Comparison of ENCODE assay signal across 8 cellular contexts in the genomic region with DNA sequence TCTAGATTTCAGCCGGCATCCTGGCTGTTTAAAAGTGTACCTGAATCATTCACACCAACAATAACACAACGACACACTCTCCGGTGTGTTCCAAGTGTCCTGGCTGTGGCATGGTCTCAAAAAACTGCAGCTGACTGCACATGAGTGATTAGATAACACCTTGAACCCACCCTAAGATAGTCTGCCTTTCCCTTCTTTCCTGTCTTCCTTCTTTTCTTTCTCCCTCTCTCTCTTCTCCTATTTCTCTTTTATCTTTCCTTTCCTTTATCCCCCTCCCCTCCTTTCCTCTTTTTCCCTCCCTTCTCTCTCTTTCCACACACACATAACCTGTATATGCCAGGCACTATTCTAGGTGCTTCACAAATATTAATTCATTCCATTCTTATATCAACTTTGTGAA. TPM values are rescaled to one million over a fixed set of nuclear protein-coding genes. Genes with fewer than 3 reads are reported as not detected.
DNase-seq lines count a peak whose midpoint lies in the region; ATAC-seq lines count a peak whose summit lies in the region.

No MANE protein-coding gene starts in this region.

- no peaks in the 10 kb centered on the region for H3K27me3 Mint-ChIP-seq in stimulated activated naive CD8-positive, alpha-beta T cell treated with anti-CD3 and anti-CD28 coated beads, Interleukin-15, Interleukin-2, amounts not matched to agents 100 ng/mL and 50 ng/mL, for 24 hours
- H3K27me3 Mint-ChIP-seq in activated naive CD8-positive, alpha-beta T cell treated with anti-CD3 and anti-CD28 coated beads, Interleukin-2, amount 10 ng/mL, durations not matched to agents 7 days and 5 days = peaks cover 6% of the 10 kb centered on the region
- no peaks in the 10 kb centered on the region for H3K27me3 Mint-ChIP-seq in naive B cell

- no peaks in the 10 kb centered on the region for H3K9me3 Mint-ChIP-seq in stimulated activated naive CD8-positive, alpha-beta T cell treated with anti-CD3 and anti-CD28 coated beads, Interleukin-15, Interleukin-2, amounts not matched to agents 100 ng/mL and 50 ng/mL, for 24 hours
- no peaks in the 10 kb centered on the region for H3K9me3 Mint-ChIP-seq in activated naive CD8-positive, alpha-beta T cell treated with anti-CD3 and anti-CD28 coated beads, Interleukin-2, amount 10 ng/mL, durations not matched to agents 7 days and 5 days
- H3K9me3 Mint-ChIP-seq in naive B cell = no peaks in the 10 kb centered on the region

- POLR2A ChIA-PET in activated naive CD8-positive, alpha-beta T cell treated with anti-CD3 and anti-CD28 coated beads, Interleukin-2, amount 10 ng/mL, durations not matched to agents 7 days and 5 days (lab: Charles Lee) = interaction anchor here (0.6 to 0.7 kb wide), 2 partner anchors 9 to 92 kb away, joined by 3 read pairs; a partner anchor contains a TSS

- DNase-seq in stimulated activated naive CD8-positive, alpha-beta T cell treated with anti-CD3 and anti-CD28 coated beads, Interleukin-15, Interleukin-2, amounts not matched to agents 100 U/mL and 50 U/mL, for 24 hours = no peak
- DNase-seq in activated naive CD8-positive, alpha-beta T cell treated with anti-CD3 and anti-CD28 coated beads, Interleukin-2, amount 10 ng/mL, durations not matched to agents 7 days and 5 days = no peak
- no peak for DNase-seq in naive B cell
- no peak for DNase-seq in stimulated activated CD4-positive, alpha-beta T cell treated with anti-CD3 and anti-CD28 coated beads, Interleukin-12 subunit alpha, Interleukin-12 subunit beta, amount 100 ng/mL, for 4 hours
- no peak for DNase-seq in NCI-H748 (lab: John Stamatoyannopoulos, UW; ENCODE audit: unreplicated experiment)
- no peak for DNase-seq in activated CD4-positive, CD25-positive, alpha-beta regulatory T cell (lab: John Stamatoyannopoulos, UW)

- peaks cover 26% of the 10 kb centered on the region for H3K4me1 Mint-ChIP-seq in stimulated activated naive CD8-positive, alpha-beta T cell treated with anti-CD3 and anti-CD28 coated beads, Interleukin-15, Interleukin-2, amounts not matched to agents 100 ng/mL and 50 ng/mL, for 24 hours (ENCODE audit: low read depth)
- H3K4me1 Mint-ChIP-seq in activated naive CD8-positive, alpha-beta T cell treated with anti-CD3 and anti-CD28 coated beads, Interleukin-2, amount 10 ng/mL, durations not matched to agents 7 days and 5 days = peaks cover 24% of the 10 kb centered on the region
- H3K4me1 Mint-ChIP-seq in naive B cell = peaks cover 14 to 21% (median 16%) of the 10 kb centered on the region in 3 donors

- ATAC-seq in stimulated activated naive CD8-positive, alpha-beta T cell treated with anti-CD3 and anti-CD28 coated beads, Interleukin-15, Interleukin-2, amounts not matched to agents 100 U/mL and 50 U/mL, for 24 hours = no peak
- ATAC-seq in activated naive CD8-positive, alpha-beta T cell treated with anti-CD3 and anti-CD28 coated beads, Interleukin-2, amount 10 ng/mL, durations not matched to agents 7 days and 5 days (ENCODE audit: low read depth) = no peak
- no peak for ATAC-seq in naive B cell (ENCODE audit: low read depth in 2 of 2)
- ATAC-seq in HG03159 (IDR thresholded peaks at IDR 0.05; ENCODE audit: unreplicated experiment) = no peak

- no peaks in the 10 kb centered on the region for H3K36me3 Mint-ChIP-seq in stimulated activated naive CD8-positive, alpha-beta T cell treated with anti-CD3 and anti-CD28 coated beads, Interleukin-15, Interleukin-2, amounts not matched to agents 100 ng/mL and 50 ng/mL, for 24 hours (ENCODE audit: low read depth)
- H3K36me3 Mint-ChIP-seq in activated naive CD8-positive, alpha-beta T cell treated with anti-CD3 and anti-CD28 coated beads, Interleukin-2, amount 10 ng/mL, durations not matched to agents 7 days and 5 days = peaks cover 12% of the 10 kb centered on the region
- no peaks in the 10 kb centered on the region for H3K36me3 Mint-ChIP-seq in naive B cell

- peak overlapping the region; percentile 1 for H3K27ac Mint-ChIP-seq in stimulated activated naive CD8-positive, alpha-beta T cell treated with anti-CD3 and anti-CD28 coated beads, Interleukin-15, Interleukin-2, amounts not matched to agents 100 ng/mL and 50 ng/mL, for 24 hours
- no peak overlapping the region for H3K27ac Mint-ChIP-seq in activated naive CD8-positive, alpha-beta T cell treated with anti-CD3 and anti-CD28 coated beads, Interleukin-2, amount 10 ng/mL, durations not matched to agents 7 days and 5 days
- peak overlapping the region in 3 of 6 donors; percentile 34 to 83 (median 65) for H3K27ac Mint-ChIP-seq in naive B cell

- H3K4me3 Mint-ChIP-seq in stimulated activated naive CD8-positive, alpha-beta T cell treated with anti-CD3 and anti-CD28 coated beads, Interleukin-15, Interleukin-2, amounts not matched to agents 100 ng/mL and 50 ng/mL, for 24 hours = peak overlapping the region; percentile 79
- H3K4me3 Mint-ChIP-seq in activated naive CD8-positive, alpha-beta T cell treated with anti-CD3 and anti-CD28 coated beads, Interleukin-2, amount 10 ng/mL, durations not matched to agents 7 days and 5 days = peak overlapping the region; percentile 78
- H3K4me3 Mint-ChIP-seq in naive B cell = peak overlapping the region; percentile 83 to 95 (median 88)

RNA-seq across cellular contexts. Expression of a gene that starts 1.2 kb away (rescaled TPM):
- 10 to 100 TPM; 32.0 to 34.6 TPM for total RNA-seq in activated naive CD8-positive, alpha-beta T cell treated with anti-CD3 and anti-CD28 coated beads, Interleukin-2, amount 10 ng/mL, durations not matched to agents 7 days and 5 days
- polyA plus RNA-seq in naive B cell (ENCODE audit: low read depth in 6 of 6) = 1 to 10 TPM in 2 of 6 donors, under 1 TPM in 3, not detected in 1; 0.58 to 1.7 (median 0.97) TPM
